19 cellular contexts compared by ENCODE assay signal in the genomic region with DNA sequence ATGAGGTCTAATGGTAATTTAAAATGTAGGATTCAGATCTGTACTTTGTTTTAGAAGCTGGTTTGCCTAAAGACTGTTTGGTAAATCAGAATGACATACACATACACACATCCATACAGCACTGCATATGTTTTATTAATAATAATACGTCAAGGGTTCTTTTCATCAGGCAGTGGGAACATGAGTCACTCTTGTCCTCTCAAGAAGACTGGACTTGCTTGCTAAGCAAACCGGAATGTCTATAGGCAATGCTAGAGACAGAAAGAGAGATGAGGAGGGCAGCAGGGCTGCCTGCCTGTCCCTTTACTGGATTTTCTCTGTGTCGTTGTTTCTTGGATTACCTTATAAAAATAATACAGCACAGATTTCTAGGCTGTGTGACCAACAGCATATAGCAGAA.
DNase-seq lines count a peak whose midpoint lies in the region; ATAC-seq and TF ChIP-seq lines count a peak whose summit lies in the region.
"Had no signal": no experiment of that assay in that cellular context is flagged by ENCODE, and none has a peak within 500 bp of the region (broad histone marks: within the 10 kb centered on the region; RNA-seq: fewer than 3 reads in every experiment).

No MANE protein-coding gene starts in this region.

- H3K27ac Mint-ChIP-seq in MCF 10A (ENCODE audit: low read depth, unreplicated experiment): no peak overlapping the region
- H3K27ac Mint-ChIP-seq in activated T-helper 17 cell treated with anti-CD3 and anti-CD28 coated beads, Interleukin-2, amount 50 U/mL, for 72 hours: no peak overlapping the region
- no peak overlapping the region for H3K27ac Mint-ChIP-seq in CD8-positive, alpha-beta T cell
- no peak overlapping the region for H3K27ac Mint-ChIP-seq in progenitor cell of endocrine pancreas

- TF ChIP-seq POLR2A in breast epithelium (IDR thresholded peaks at IDR 0.05): no peak

- H3K36me3 Mint-ChIP-seq in MCF 10A (ENCODE audit: insufficient read depth, unreplicated experiment) (no peaks in the 10 kb centered on the region), progenitor cell of endocrine pancreas (ENCODE audit: insufficient read depth) (no peaks in the 10 kb centered on the region)
- H3K36me3 Mint-ChIP-seq in activated T-helper 17 cell treated with anti-CD3 and anti-CD28 coated beads, Interleukin-2, amount 50 U/mL, for 72 hours (ENCODE audit: low read depth): no peaks in the 10 kb centered on the region
- H3K36me3 Mint-ChIP-seq in CD8-positive, alpha-beta T cell: no peaks in the 10 kb centered on the region

- H3K4me3 Mint-ChIP-seq in MCF 10A (ENCODE audit: unreplicated experiment) (no peak overlapping the region), progenitor cell of endocrine pancreas (ENCODE audit: low read depth) (no peak overlapping the region)
- H3K4me3 Mint-ChIP-seq in activated T-helper 17 cell treated with anti-CD3 and anti-CD28 coated beads, Interleukin-2, amount 50 U/mL, for 72 hours: no peak overlapping the region
- H3K4me3 Mint-ChIP-seq in CD8-positive, alpha-beta T cell: no peak overlapping the region

- H3K4me1 Mint-ChIP-seq in MCF 10A (ENCODE audit: insufficient read depth, unreplicated experiment): peaks cover 10% of the 10 kb centered on the region
- H3K4me1 Mint-ChIP-seq in activated T-helper 17 cell treated with anti-CD3 and anti-CD28 coated beads, Interleukin-2, amount 50 U/mL, for 72 hours: no peaks in the 10 kb centered on the region
- H3K4me1 Mint-ChIP-seq in CD8-positive, alpha-beta T cell (ENCODE audit: low read depth): peaks cover 2% of the 10 kb centered on the region
- peaks cover 3% of the 10 kb centered on the region for H3K4me1 Mint-ChIP-seq in progenitor cell of endocrine pancreas (ENCODE audit: low read depth)

- H3K27me3 ChIP-seq in breast epithelium: peaks cover 0 to 4% of the 10 kb centered on the region in 2 donors
- no peaks in the 10 kb centered on the region for H3K27me3 ChIP-seq in CD8-positive, alpha-beta T cell (ENCODE audit: insufficient read depth, low read length)
- H3K27me3 ChIP-seq: Peyer's patch, SJSA1 had no signal

- H3K9me3 ChIP-seq in breast epithelium: no peaks in the 10 kb centered on the region
- H3K9me3 ChIP-seq in CD8-positive, alpha-beta T cell (ENCODE audit: low read length): no peaks in the 10 kb centered on the region
- H3K9me3 ChIP-seq: HAP-1, Peyer's patch, SJSA1 had no signal

- CTCF ChIA-PET in MCF 10A (lab: Yijun Ruan, JAX): interaction anchor here (0.9 to 1.5 kb wide), 4 partner anchors 8 to 145 kb away, joined by 3 to 4 read pairs (median 3); no protein-coding TSS in a partner anchor
- CTCF ChIA-PET in CD8-positive, alpha-beta T cell (lab: Charles Lee): no interaction called here

- no peak overlapping the region for H3K27ac ChIP-seq in breast epithelium
- no peak overlapping the region for H3K27ac ChIP-seq in CD8-positive, alpha-beta T cell (ENCODE audit: low read depth, low read length)
- H3K27ac ChIP-seq: Peyer's patch, SJSA1 had no signal

- TF ChIP-seq CTCF in MCF 10A (IDR thresholded peaks at IDR 0.05; ENCODE audit: unreplicated experiment): no peak
- no peak for TF ChIP-seq CTCF in breast epithelium (IDR thresholded peaks at IDR 0.05)
- TF ChIP-seq CTCF in CD8-positive, alpha-beta T cell (IDR thresholded peaks at IDR 0.05): no peak
- TF ChIP-seq CTCF in progenitor cell of endocrine pancreas (IDR thresholded peaks at IDR 0.05; ENCODE audit: unreplicated experiment): no peak

- POLR2A ChIA-PET in MCF 10A (lab: Yijun Ruan, JAX): interaction anchor here (1.1 kb wide), 1 partner anchor 60 kb away, joined by 4 read pairs; no protein-coding TSS in a partner anchor
- POLR2A ChIA-PET in CD8-positive, alpha-beta T cell (lab: Charles Lee): no interaction called here

- intact Hi-C loops in MCF 10A (cut with micrococcal nuclease): no loop called here
- intact Hi-C loops in breast epithelium (cut with DNase I; ENCODE audit: low total_unique reads): loop anchor here (2.0 kb wide), 1 partner anchor 75 kb away; no protein-coding TSS in a partner anchor
- intact Hi-C loops in CD8-positive, alpha-beta T cell (cut with DNase I, micrococcal nuclease): no loop called here

- H3K4me1 ChIP-seq in breast epithelium: no peaks in the 10 kb centered on the region
- no peaks in the 10 kb centered on the region for H3K4me1 ChIP-seq in CD8-positive, alpha-beta T cell (ENCODE audit: insufficient read depth, low read length)
- H3K4me1 ChIP-seq: HAP-1, Peyer's patch had no signal

- ATAC-seq in esophagus mucosa (peak; percentile 51), HG03521 (IDR thresholded peaks at IDR 0.05; ENCODE audit: unreplicated experiment) (no peak)
- no peak for ATAC-seq in activated T-helper 17 cell treated with anti-CD3 and anti-CD28 coated beads, Interleukin-2, amount 50 U/mL, for 72 hours (replicated peaks)
- no peak for ATAC-seq in CD8-positive, alpha-beta T cell

- H3K27me3 Mint-ChIP-seq in MCF 10A (ENCODE audit: insufficient read depth, unreplicated experiment) (no peaks in the 10 kb centered on the region), progenitor cell of endocrine pancreas (no peaks in the 10 kb centered on the region)
- H3K27me3 Mint-ChIP-seq in activated T-helper 17 cell treated with anti-CD3 and anti-CD28 coated beads, Interleukin-2, amount 50 U/mL, for 72 hours: peaks cover 14% of the 10 kb centered on the region
- no peaks in the 10 kb centered on the region for H3K27me3 Mint-ChIP-seq in CD8-positive, alpha-beta T cell (ENCODE audit: low read depth)

- DNase-seq in MCF 10A (ENCODE audit: unreplicated experiment): peak; percentile 54
- no peak for DNase-seq in breast epithelium (ENCODE audit: low spot score in 2 of 2)
- peak; percentile 19 for DNase-seq in astrocyte of the hippocampus (ENCODE audit: low read depth, low spot score)
- no peak for DNase-seq in CD8-positive, alpha-beta T cell
- DNase-seq in progenitor cell of endocrine pancreas (ENCODE audit: low spot score, unreplicated experiment): no peak
- DNase-seq: 8988T, C1 segment of cervical spinal cord, COR-L47, DMS153, NCI-H1048, NCI-H1694 treated with DMSO at 0.1 percent for 48 hours, NCI-H446 treated with DMSO at 0.1 percent for 48 hours, NCI-H82, Peyer's patch had no signal

- no peaks in the 10 kb centered on the region for H3K9me3 Mint-ChIP-seq in MCF 10A (ENCODE audit: unreplicated experiment)
- no peaks in the 10 kb centered on the region for H3K9me3 Mint-ChIP-seq in activated T-helper 17 cell treated with anti-CD3 and anti-CD28 coated beads, Interleukin-2, amount 50 U/mL, for 72 hours
- no peaks in the 10 kb centered on the region for H3K9me3 Mint-ChIP-seq in CD8-positive, alpha-beta T cell
- H3K9me3 Mint-ChIP-seq in progenitor cell of endocrine pancreas (ENCODE audit: low read depth): no peaks in the 10 kb centered on the region

- H3K36me3 ChIP-seq in breast epithelium: no peaks in the 10 kb centered on the region
- no peaks in the 10 kb centered on the region for H3K36me3 ChIP-seq in CD8-positive, alpha-beta T cell (ENCODE audit: insufficient read depth, low read length)
- H3K36me3 ChIP-seq: HAP-1, Peyer's patch, SJSA1 had no signal

- BruUV-seq in MCF 10A (replicated peaks; lab: Mats Ljungman, UMichigan): no TSS peak

- H3K4me3 ChIP-seq in breast epithelium: no peak overlapping the region
- H3K4me3 ChIP-seq in CD8-positive, alpha-beta T cell (ENCODE audit: low read depth, low read length): no peak overlapping the region
- H3K4me3 ChIP-seq: HAP-1, Peyer's patch, SJSA1 had no signal

Comparison
In these comparisons a context has a peak if more than half of its experiments do, and no peak if none do; other contexts are left out.
1. DNase-seq: peak in MCF 10A (single experiment) and astrocyte of the hippocampus (single experiment); none in breast epithelium (0 of 2), CD8-positive, alpha-beta T cell (0 of 7) and progenitor cell of endocrine pancreas (single experiment).